11 cellular contexts compared by ENCODE assay signal in the genomic region with DNA sequence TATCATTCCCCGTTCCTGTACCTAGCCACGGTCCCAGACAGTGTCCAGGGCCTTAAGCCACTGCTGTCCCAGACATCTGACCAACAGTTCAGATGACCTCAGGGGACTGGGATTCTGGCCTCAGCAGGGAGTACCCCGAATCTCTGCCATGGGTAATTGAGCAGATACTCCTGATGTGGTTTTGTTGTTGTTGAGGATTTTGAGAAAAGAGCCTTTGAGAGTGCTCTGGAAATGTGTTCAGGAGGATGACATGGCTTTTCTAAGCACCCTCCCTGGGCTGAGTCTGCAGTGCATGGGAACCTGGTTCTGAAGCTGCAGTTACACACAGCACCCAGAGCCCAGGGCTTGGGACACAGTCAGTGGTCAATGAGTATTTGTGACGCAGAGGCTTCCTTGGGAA. TPM values are rescaled to one million over a fixed set of nuclear protein-coding genes. Genes with fewer than 3 reads are reported as not detected.
A peak's percentile ranks its signal among the peaks of the same experiment; 100 is the strongest.
DNase-seq lines count a peak whose midpoint lies in the region; ATAC-seq and TF ChIP-seq lines count a peak whose summit lies in the region.
"Had no signal": no experiment of that assay in that cellular context is flagged by ENCODE, and none has a peak within 500 bp of the region (broad histone marks: within the 10 kb centered on the region; RNA-seq: fewer than 3 reads in every experiment).

No MANE protein-coding gene starts in this region.

- H3K27me3 ChIP-seq in HCT116 (ENCODE audit: insufficient read depth, low read length) (no peaks in the 10 kb centered on the region), adrenal gland (no peaks in the 10 kb centered on the region), subcutaneous abdominal adipose tissue (ENCODE audit: control insufficient read depth in 5 of 5, insufficient read depth in 4 of 5, low read length in 5 of 5) (no peaks in the 10 kb centered on the region)

- H3K36me3 ChIP-seq in HCT116 (ENCODE audit: control insufficient read depth in 1 of 2, insufficient read depth in 2 of 2, low read length in 2 of 2) (no peaks in the 10 kb centered on the region), adrenal gland (replicated peaks in 1 of 2) (no peaks in the 10 kb centered on the region), subcutaneous abdominal adipose tissue (ENCODE audit: control insufficient read depth in 5 of 5, insufficient read depth in 5 of 5, low read length in 5 of 5) (peaks cover 0 to 31% (median 27%) of the 10 kb centered on the region in 5 donors)
- H3K36me3 ChIP-seq: HAP-1 had no signal

- DNase-seq in HCT116 (ENCODE audit: low read depth, low spot score) (no peak), adrenal gland (no peak), iPS-NIHi7 (ENCODE audit: extremely low spot score) (peak; percentile 22), dermis blood vessel endothelial cell (no peak), HUDEP-2 (lab: John Stamatoyannopoulos, UW; ENCODE audit: unreplicated experiment in 76 of 76) (no peak)
- no peak for DNase-seq in activated T-cell treated with anti-CD3 and anti-CD28 coated beads, Interleukin-2, amount 50 U/mL, for 48 hours
- DNase-seq: NCI-H2081 treated with DMSO at 0.1 percent for 48 hours had no signal

- H3K4me3 ChIP-seq in HCT116 (replicated peaks in 1 of 2; ENCODE audit: low read depth in 1 of 2, low read length in 2 of 2) (no peak overlapping the region), adrenal gland (no peak overlapping the region), subcutaneous abdominal adipose tissue (ENCODE audit: low read depth in 1 of 5, low read length in 5 of 5) (no peak overlapping the region)
- H3K4me3 ChIP-seq: HAP-1 had no signal

- H3K27ac ChIP-seq in HCT116 (ENCODE audit: low read depth, low read length) (no peak overlapping the region), adrenal gland (peak overlapping the region in 3 of 5 donors; percentile 31 to 84 (median 76)), subcutaneous abdominal adipose tissue (ENCODE audit: low read depth, low read length) (peak overlapping the region; percentile 98)

- no peak for TF ChIP-seq RAD21 in HCT116 (IDR thresholded peaks at IDR 0.05; ENCODE audit: low read depth)

- 62 to 76% (median 75%) methylated on average over 4 of the region's 4 CpGs for WGBS in adrenal gland, 4 donors

- H4K20me1 ChIP-seq in HCT116 (ENCODE audit: insufficient read depth) = no peaks in the 10 kb centered on the region

- intact Hi-C loops in HCT116 (cut with micrococcal nuclease) (no loop called here), adrenal gland (cut with DNase I) (no loop called here)

- H3K4me1 ChIP-seq in HCT116 (ENCODE audit: control insufficient read depth in 1 of 2, insufficient read depth in 2 of 2, low read length in 2 of 2) = peaks cover 8 to 15% of the 10 kb centered on the region in 2 experiments; a peak in 3 of 4 replicates
- H3K4me1 ChIP-seq in adrenal gland (replicated peaks in 1 of 2) = peaks cover 10 to 18% of the 10 kb centered on the region in 2 donors
- H3K4me1 ChIP-seq in subcutaneous abdominal adipose tissue (ENCODE audit: control insufficient read depth in 5 of 5, insufficient read depth in 5 of 5, low read length in 5 of 5) = peaks cover 18 to 58% (median 42%) of the 10 kb centered on the region in 5 donors
- H3K4me1 ChIP-seq: HAP-1 had no signal

- peak overlapping the region; percentile 66; the same call in 1 of the 2 replicates for H3K4me2 ChIP-seq in HCT116 (ENCODE audit: low read length)

- POLR2A ChIA-PET in HCT116 (lab: Charles Lee) = no interaction called here

- H3K9ac ChIP-seq in HCT116 (ENCODE audit: low read length) (no peak overlapping the region), subcutaneous abdominal adipose tissue (ENCODE audit: low read length in 5 of 5) (peak overlapping the region in 4 of 5 donors; percentile 8 to 62 (median 18))

- H2AFZ ChIP-seq in HCT116 (ENCODE audit: low read depth, low read length, poor library complexity, severe bottlenecking) = no peak overlapping the region

- TF ChIP-seq CTCF in HCT116 (IDR thresholded peaks at IDR 0.05 in 2 of 3, conservative IDR thresholded peaks at IDR 0.05 in 1 of 3; ENCODE audit: borderline replicate concordance in 1 of 3, insufficient read depth in 1 of 3, low read depth in 2 of 3, low read length in 2 of 3) = no peak
- TF ChIP-seq CTCF in adrenal gland (IDR thresholded peaks at IDR 0.05) = no peak

- H3K9me3 ChIP-seq in HCT116 (ENCODE audit: control insufficient read depth in 1 of 2, insufficient read depth in 1 of 2, low read depth in 1 of 2, low read length in 2 of 2) (no peaks in the 10 kb centered on the region), adrenal gland (replicated peaks in 1 of 3) (no peaks in the 10 kb centered on the region), subcutaneous abdominal adipose tissue (ENCODE audit: control insufficient read depth in 5 of 5, low read length in 5 of 5) (no peaks in the 10 kb centered on the region)
- H3K9me3 ChIP-seq: HAP-1 had no signal

- RAD21 ChIA-PET in HCT116 (lab: Charles Lee; ENCODE audit: low non-redundant PET in 1 of 2, low total read pairs in 2 of 2, uncharacterized antibody in 2 of 2, unreplicated experiment in 2 of 2) = no interaction called here

- CTCF ChIA-PET in HCT116 (lab: Charles Lee) = no interaction called here

- no peaks in the 10 kb centered on the region for H3K9me2 ChIP-seq in HCT116 (ENCODE audit: insufficient read depth)

- TF ChIP-seq POLR2A in HCT116 (IDR thresholded peaks at IDR 0.05; ENCODE audit: borderline replicate concordance, extremely low read depth, insufficient read depth, insufficient read length) (no peak), adrenal gland (IDR thresholded peaks at IDR 0.05) (no peak)

- ATAC-seq in HCT116 (peak; percentile 33; the same call in 1 of the 2 replicates), HG03520 (IDR thresholded peaks at IDR 0.05; ENCODE audit: unreplicated experiment) (no peak)

- H3K79me2 ChIP-seq in HCT116 (ENCODE audit: insufficient read depth, low read length) = no peaks in the 10 kb centered on the region

- BruUV-seq in HCT116 (replicated peaks; lab: Mats Ljungman, UMichigan) = no TSS peak

TF ChIP-seq in HCT116, 20 proteins besides CTCF, POLR2A, EP300 and RAD21 (continues in another document):
- TF ChIP-seq EZH2phosphoT487 (IDR thresholded peaks at IDR 0.05; ENCODE audit: borderline replicate concordance) = no peak
- TF ChIP-seq CEBPB (IDR thresholded peaks at IDR 0.05; ENCODE audit: low read depth) = no peak
- TF ChIP-seq SIN3A (IDR thresholded peaks at IDR 0.05; ENCODE audit: low read depth) = no peak
- no peak for TF ChIP-seq TCF7L2 (IDR thresholded peaks at IDR 0.05; ENCODE audit: borderline replicate concordance, extremely low read depth, insufficient read depth, insufficient read length)
- no peak for TF ChIP-seq CBX3 (IDR thresholded peaks at IDR 0.05; ENCODE audit: low read depth)
- no peak for TF ChIP-seq SP1 (IDR thresholded peaks at IDR 0.05; ENCODE audit: low read depth)
- TF ChIP-seq, protein P1, sequence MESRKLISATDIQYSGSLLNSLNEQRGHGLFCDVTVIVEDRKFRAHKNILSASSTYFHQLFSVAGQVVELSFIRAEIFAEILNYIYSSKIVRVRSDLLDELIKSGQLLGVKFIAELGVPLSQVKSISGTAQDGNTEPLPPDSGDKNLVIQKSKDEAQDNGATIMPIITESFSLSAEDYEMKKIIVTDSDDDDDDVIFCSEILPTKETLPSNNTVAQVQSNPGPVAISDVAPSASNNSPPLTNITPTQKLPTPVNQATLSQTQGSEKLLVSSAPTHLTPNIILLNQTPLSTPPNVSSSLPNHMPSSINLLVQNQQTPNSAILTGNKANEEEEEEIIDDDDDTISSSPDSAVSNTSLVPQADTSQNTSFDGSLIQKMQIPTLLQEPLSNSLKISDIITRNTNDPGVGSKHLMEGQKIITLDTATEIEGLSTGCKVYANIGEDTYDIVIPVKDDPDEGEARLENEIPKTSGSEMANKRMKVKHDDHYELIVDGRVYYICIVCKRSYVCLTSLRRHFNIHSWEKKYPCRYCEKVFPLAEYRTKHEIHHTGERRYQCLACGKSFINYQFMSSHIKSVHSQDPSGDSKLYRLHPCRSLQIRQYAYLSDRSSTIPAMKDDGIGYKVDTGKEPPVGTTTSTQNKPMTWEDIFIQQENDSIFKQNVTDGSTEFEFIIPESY (IDR thresholded peaks at IDR 0.05; ENCODE audit: extremely low read depth, insufficient replicate concordance, low read length) = no peak
- TF ChIP-seq YY1 (IDR thresholded peaks at IDR 0.05; ENCODE audit: extremely low read depth, insufficient replicate concordance, low read depth, low read length) = no peak
- no peak for TF ChIP-seq ZNF274 (IDR thresholded peaks at IDR 0.05; ENCODE audit: low read depth, low read length)
- no peak for TF ChIP-seq ZFX (IDR thresholded peaks at IDR 0.05)
- TF ChIP-seq ELF1 (IDR thresholded peaks at IDR 0.05; ENCODE audit: borderline replicate concordance, low read depth) = no peak

RNA-seq across cellular contexts. Expression of a gene that starts 30.4 kb away (rescaled TPM):
- total RNA-seq in HCT116 (2021; ENCODE audit: unreplicated experiment) (0.44 TPM), adrenal gland (1 to 10 TPM; 1.4 to 3.0 (median 2.2) TPM), dermis blood vessel endothelial cell (2.7 and 4.6 TPM in 2 replicates)
- 0.20 and 0.22 TPM in 2 replicates for polyA plus RNA-seq in HCT116 (2012)
- polyA plus RNA-seq in adrenal gland = 1 to 10 TPM in 2 of 3 donors, under 1 TPM in 1; 0.68 to 3.7 (median 3.4) TPM

RNA-seq across cellular contexts. Expression of a gene that starts 50.5 kb away (rescaled TPM):
- total RNA-seq in HCT116 (2021; ENCODE audit: unreplicated experiment) (0.07 TPM), adrenal gland (under 1 TPM in 5 of 8 donors, not detected in 3; 0.07 to 0.32 (median 0.14) TPM), dermis blood vessel endothelial cell (not detected in 2 replicates)
- not detected in 2 replicates for polyA plus RNA-seq in HCT116 (2012)
- polyA plus RNA-seq in adrenal gland = 1 to 10 TPM in 1 of 3 donors, under 1 TPM in 2; 0.09 to 1.4 (median 0.48) TPM
- total RNA-seq: pulmonary artery endothelial cell had no signal
